Comparison of ENCODE assay signal across 22 cellular contexts in genomic region chr21:23111070-23111605, GRCh38.
A peak's percentile ranks its signal among the peaks of the same experiment; 100 is the strongest.
DNase-seq lines count a peak whose midpoint lies in the region; ATAC-seq, FAIRE-seq and TF ChIP-seq lines count a peak whose summit lies in the region.
"Had no signal": no experiment of that assay in that cellular context is flagged by ENCODE, and none has a peak within 500 bp of the region (broad histone marks: within the 10 kb centered on the region; RNA-seq: fewer than 3 reads in every experiment).

No MANE protein-coding gene starts in this region.

- H3K27ac ChIP-seq in SU-DHL-6 (ENCODE audit: low read depth, low read length) (no peak overlapping the region), small intestine (ENCODE audit: low read depth in 1 of 2, low read length in 1 of 2) (no peak overlapping the region), left lung (no peak overlapping the region), upper lobe of left lung (no peak overlapping the region)
- H3K27ac ChIP-seq: BLaER1 had no signal

- DNase-seq in NCI-H146 (lab: John Stamatoyannopoulos, UW) (peak; percentile 8), glomerular visceral epithelial cell (ENCODE audit: extremely low spot score) (peak; percentile 52), small intestine (no peak), left lung (no peak), upper lobe of left lung (no peak)
- DNase-seq: Caco-2; CD4-positive, alpha-beta T cell; DND-41; H7; Karpas-422; MV-4-11; NCI-H1105 treated with DMSO at 0.1 percent for 48 hours; NCI-H1694 treated with DMSO at 0.1 percent for 48 hours; NCI-H2081 treated with DMSO at 0.1 percent for 48 hours; NCI-H446 treated with DMSO at 0.1 percent for 48 hours; NCI-H526 treated with DMSO at 0.1 percent for 48 hours; SIG-M5; SK-N-SH had no signal

- H3K36me3 ChIP-seq in SU-DHL-6 (ENCODE audit: low read length) (no peaks in the 10 kb centered on the region), small intestine (ENCODE audit: control insufficient read depth in 2 of 2, insufficient read depth in 2 of 2, low read length in 2 of 2) (no peaks in the 10 kb centered on the region), left lung (no peaks in the 10 kb centered on the region), upper lobe of left lung (no peaks in the 10 kb centered on the region)
- H3K36me3 ChIP-seq: BLaER1 had no signal

- H3F3A ChIP-seq in SU-DHL-6 (ENCODE audit: insufficient read depth), result no peaks in the 10 kb centered on the region

- H3K4me2 ChIP-seq in SU-DHL-6 (ENCODE audit: low read depth, low read length, poor library complexity, severe bottlenecking), result no peak overlapping the region
- H3K4me2 ChIP-seq: BLaER1, SK-N-SH had no signal

- intact Hi-C loops in left lung (cut with DNase I), result no loop called here

- no peak for FAIRE-seq in small intestine (lab: Jason Lieb, UNC)
- FAIRE-seq: GM12878 had no signal

- H3K27me3 ChIP-seq in SU-DHL-6 (ENCODE audit: low read length) (no peaks in the 10 kb centered on the region), small intestine (ENCODE audit: control insufficient read depth in 2 of 2, insufficient read depth in 2 of 2, low read length in 2 of 2) (no peaks in the 10 kb centered on the region), left lung (no peaks in the 10 kb centered on the region), upper lobe of left lung (no peaks in the 10 kb centered on the region)
- H3K27me3 ChIP-seq: BLaER1 had no signal

- H3K79me2 ChIP-seq in SU-DHL-6 (ENCODE audit: insufficient read depth, low read length), result no peaks in the 10 kb centered on the region

- no peak for TF ChIP-seq POLR2A in upper lobe of left lung (IDR thresholded peaks at IDR 0.05)

- no peak for ATAC-seq in HG02885 (IDR thresholded peaks at IDR 0.05; ENCODE audit: poor library complexity, unreplicated experiment)
- ATAC-seq in left lung, result no peak
- ATAC-seq in upper lobe of left lung (ENCODE audit: low FRiP score in 2 of 2), result no peak
- ATAC-seq: GM12878 had no signal

- 59 to 61% (median 59%) methylated on average over 3 of the region's 3 CpGs for WGBS in small intestine, 3 donors
- 43 to 46% methylated on average over 3 of the region's 3 CpGs for WGBS in upper lobe of left lung, 2 donors

- no peak overlapping the region for H3K9ac ChIP-seq in SU-DHL-6 (ENCODE audit: low read length)
- H3K9ac ChIP-seq: BLaER1, SK-N-SH had no signal

- H4K20me1 ChIP-seq in SU-DHL-6 (ENCODE audit: low read depth, low read length), result no peaks in the 10 kb centered on the region
- H4K20me1 ChIP-seq: BLaER1 had no signal

- H3K9me2 ChIP-seq in SU-DHL-6 (replicated peaks; ENCODE audit: insufficient read depth, low read length), result no peaks in the 10 kb centered on the region
- H3K9me2 ChIP-seq: SK-N-SH had no signal

- H3K4me1 ChIP-seq in small intestine (ENCODE audit: control insufficient read depth in 2 of 2, insufficient read depth in 1 of 2, low read depth in 1 of 2, low read length in 1 of 2) (no peaks in the 10 kb centered on the region), left lung (no peaks in the 10 kb centered on the region), upper lobe of left lung (no peaks in the 10 kb centered on the region)
- H3K4me1 ChIP-seq: Caco-2 had no signal

- H3K9me3 ChIP-seq in SU-DHL-6 (ENCODE audit: insufficient read depth, low read length) (peaks cover 10% of the 10 kb centered on the region; the same call in 1 of the 2 replicates), small intestine (ENCODE audit: control insufficient read depth, low read depth) (no peaks in the 10 kb centered on the region), left lung (no peaks in the 10 kb centered on the region), upper lobe of left lung (no peaks in the 10 kb centered on the region)
- H3K9me3 ChIP-seq: Caco-2 had no signal

- peak overlapping the region; percentile 64 for H2AFZ ChIP-seq in SU-DHL-6 (ENCODE audit: low read depth, low read length, severe bottlenecking)

- TF ChIP-seq CTCF in SU-DHL-6 (IDR thresholded peaks at IDR 0.05; ENCODE audit: insufficient read depth, low read length, poor library complexity, severe bottlenecking) (no peak), left lung (IDR thresholded peaks at IDR 0.05) (no peak), upper lobe of left lung (IDR thresholded peaks at IDR 0.05) (no peak)

- no peak for TF ChIP-seq EP300 in upper lobe of left lung (IDR thresholded peaks at IDR 0.05)

- H3K4me3 ChIP-seq in SU-DHL-6 (ENCODE audit: insufficient read depth, low read length, poor library complexity, severe bottlenecking), result no peak overlapping the region
- no peak overlapping the region for H3K4me3 ChIP-seq in small intestine (ENCODE audit: low read depth in 1 of 2, low read length in 2 of 2)
- H3K4me3 ChIP-seq in left lung, result no peak overlapping the region
- H3K4me3 ChIP-seq in upper lobe of left lung, result no peak overlapping the region
- H3K4me3 ChIP-seq: BLaER1, GM12878 had no signal

Comparison
In these comparisons a context has a peak if more than half of its experiments do, and no peak if none do; other contexts are left out.
1. DNase-seq: peak in NCI-H146 (single experiment) and glomerular visceral epithelial cell (single experiment); none in small intestine (single experiment), left lung (0 of 2) and upper lobe of left lung (0 of 2).